In genomic region chr11:3904228-3904627, GRCh38 we compare ENCODE assay signal across 11 cellular contexts. TPM values are rescaled to one million over a fixed set of nuclear protein-coding genes. Genes with fewer than 3 reads are reported as not detected.
DNase-seq lines count a peak whose midpoint lies in the region; ATAC-seq lines count a peak whose summit lies in the region.
"Had no signal": no experiment of that assay in that cellular context is flagged by ENCODE, and none has a peak within 500 bp of the region (broad histone marks: within the 10 kb centered on the region; RNA-seq: fewer than 3 reads in every experiment).

No MANE protein-coding gene starts in this region.

- DNase-seq in activated CD4-positive, alpha-beta T cell treated with anti-CD3 and anti-CD28 coated beads for 36 hours: no peak
- no peak for DNase-seq in activated CD4-positive, alpha-beta T cell treated with anti-CD3 and anti-CD28 coated beads for 4 hours
- DNase-seq in T-helper 17 cell (no peak), immature natural killer cell (no peak), NCI-H1092 treated with DMSO at 0.1 percent for 48 hours (lab: John Stamatoyannopoulos, UW) (no peak)
- no peak for DNase-seq in stimulated activated effector memory CD8-positive, alpha-beta T cell treated with anti-CD3 and anti-CD28 coated beads, Interleukin-12 subunit alpha, Interleukin-12 subunit beta, amount 100 ng/mL, for 72 hours (ENCODE audit: low spot score in 2 of 2)
- DNase-seq: DND-41, MV-4-11, posterior cingulate gyrus had no signal

- no peaks in the 10 kb centered on the region for H3K9me3 Mint-ChIP-seq in activated CD4-positive, alpha-beta T cell treated with anti-CD3 and anti-CD28 coated beads for 36 hours (ENCODE audit: low read depth)
- no peaks in the 10 kb centered on the region for H3K9me3 Mint-ChIP-seq in immature natural killer cell
- no peaks in the 10 kb centered on the region for H3K9me3 Mint-ChIP-seq in stimulated activated effector memory CD8-positive, alpha-beta T cell treated with anti-CD3 and anti-CD28 coated beads, Interleukin-12 subunit alpha, Interleukin-12 subunit beta, amount 100 ng/mL, for 72 hours

- peaks cover 3% of the 10 kb centered on the region for H3K36me3 Mint-ChIP-seq in activated CD4-positive, alpha-beta T cell treated with anti-CD3 and anti-CD28 coated beads for 36 hours (ENCODE audit: low read depth)
- peaks cover 3% of the 10 kb centered on the region for H3K36me3 Mint-ChIP-seq in T-helper 17 cell (ENCODE audit: low read depth)
- no peaks in the 10 kb centered on the region for H3K36me3 Mint-ChIP-seq in immature natural killer cell
- H3K36me3 Mint-ChIP-seq in stimulated activated effector memory CD8-positive, alpha-beta T cell treated with anti-CD3 and anti-CD28 coated beads, Interleukin-12 subunit alpha, Interleukin-12 subunit beta, amount 100 ng/mL, for 72 hours: no peaks in the 10 kb centered on the region

- ATAC-seq in activated CD4-positive, alpha-beta T cell treated with anti-CD3 and anti-CD28 coated beads for 36 hours: no peak
- no peak for ATAC-seq in T-helper 17 cell
- ATAC-seq in stimulated activated effector memory CD8-positive, alpha-beta T cell treated with anti-CD3 and anti-CD28 coated beads, Interleukin-12 subunit alpha, Interleukin-12 subunit beta, amount 100 ng/mL, for 72 hours: no peak
- no peak for ATAC-seq in HG03457 (IDR thresholded peaks at IDR 0.05; ENCODE audit: unreplicated experiment)
- no peak for ATAC-seq in GM18907 (IDR thresholded peaks at IDR 0.05; ENCODE audit: unreplicated experiment)

- H3K4me3 Mint-ChIP-seq in activated CD4-positive, alpha-beta T cell treated with anti-CD3 and anti-CD28 coated beads for 36 hours: no peak overlapping the region
- H3K4me3 Mint-ChIP-seq in T-helper 17 cell (peak overlapping the region; percentile 82), immature natural killer cell (peak overlapping the region in 3 of 5 donors; percentile 15 to 47 (median 15))
- peak overlapping the region; percentile 33 for H3K4me3 Mint-ChIP-seq in stimulated activated effector memory CD8-positive, alpha-beta T cell treated with anti-CD3 and anti-CD28 coated beads, Interleukin-12 subunit alpha, Interleukin-12 subunit beta, amount 100 ng/mL, for 72 hours

- H3K9me3 ChIP-seq in T-helper 17 cell (ENCODE audit: control insufficient read depth, low read length, poor library complexity, severe bottlenecking): no peaks in the 10 kb centered on the region

- intact Hi-C loops in activated CD4-positive, alpha-beta T cell treated with anti-CD3 and anti-CD28 coated beads for 36 hours (cut with DNase I, micrococcal nuclease): loop anchor here in 1 of 2 experiments (2.0 kb wide), 2 partner anchors 37 to 49 kb away; partner anchors contain the start of gene STIM1

- no peaks in the 10 kb centered on the region for H3K27me3 Mint-ChIP-seq in activated CD4-positive, alpha-beta T cell treated with anti-CD3 and anti-CD28 coated beads for 36 hours
- H3K27me3 Mint-ChIP-seq in T-helper 17 cell: no peaks in the 10 kb centered on the region
- no peaks in the 10 kb centered on the region for H3K27me3 Mint-ChIP-seq in immature natural killer cell (ENCODE audit: low read depth in 3 of 3)

- H3K4me1 Mint-ChIP-seq in activated CD4-positive, alpha-beta T cell treated with anti-CD3 and anti-CD28 coated beads for 36 hours: peaks cover 76% of the 10 kb centered on the region
- H3K4me1 Mint-ChIP-seq in T-helper 17 cell (peaks cover 67% of the 10 kb centered on the region), immature natural killer cell (peaks cover 73 to 86% of the 10 kb centered on the region in 2 donors)
- H3K4me1 Mint-ChIP-seq in stimulated activated effector memory CD8-positive, alpha-beta T cell treated with anti-CD3 and anti-CD28 coated beads, Interleukin-12 subunit alpha, Interleukin-12 subunit beta, amount 100 ng/mL, for 72 hours: peaks cover 63% of the 10 kb centered on the region

- POLR2A ChIA-PET in activated CD4-positive, alpha-beta T cell treated with anti-CD3 and anti-CD28 coated beads for 36 hours (lab: Charles Lee): interaction anchor here (0.6 kb wide), 1 partner anchor 119 kb away, joined by 3 read pairs; no protein-coding TSS in a partner anchor

- CTCF ChIA-PET in activated CD4-positive, alpha-beta T cell treated with anti-CD3 and anti-CD28 coated beads for 36 hours (lab: Charles Lee): interaction anchor here (2.8 kb wide), 1 partner anchor 49 kb away, joined by 34 read pairs; the partner anchor contains the start of gene STIM1

- peak overlapping the region; percentile 6 for H3K27ac Mint-ChIP-seq in activated CD4-positive, alpha-beta T cell treated with anti-CD3 and anti-CD28 coated beads for 36 hours
- H3K27ac Mint-ChIP-seq in T-helper 17 cell: peak overlapping the region; percentile 99
- peak overlapping the region; percentile 42 to 87 (median 56) for H3K27ac Mint-ChIP-seq in immature natural killer cell
- H3K27ac Mint-ChIP-seq in stimulated activated effector memory CD8-positive, alpha-beta T cell treated with anti-CD3 and anti-CD28 coated beads, Interleukin-12 subunit alpha, Interleukin-12 subunit beta, amount 100 ng/mL, for 72 hours: peak overlapping the region; percentile 29

RNA-seq across cellular contexts. Expression of gene STIM1, which starts 48.8 kb away (rescaled TPM):
- 10 to 100 TPM; 60.0 to 62.6 TPM for total RNA-seq in activated CD4-positive, alpha-beta T cell treated with anti-CD3 and anti-CD28 coated beads for 36 hours
- 100 to 1,000 TPM; 115 to 125 TPM for total RNA-seq in T-helper 17 cell
- polyA plus RNA-seq in immature natural killer cell: 10 to 100 TPM; 28.7 to 53.1 (median 45.5) TPM

Comparison
In these comparisons a context has a peak if more than half of its experiments do, and no peak if none do; other contexts are left out.
1. H3K27ac Mint-ChIP-seq: peak in every context shown above with its lines; median percentile 99 in T-helper 17 cell; 56 in immature natural killer cell; 29 in stimulated activated effector memory CD8-positive, alpha-beta T cell treated with anti-CD3 and anti-CD28 coated beads, Interleukin-12 subunit alpha, Interleukin-12 subunit beta, amount 100 ng/mL, for 72 hours; 6 in activated CD4-positive, alpha-beta T cell treated with anti-CD3 and anti-CD28 coated beads for 36 hours.